8 cellular contexts compared by ENCODE assay signal in genomic region chr4:122921971-122922876, GRCh38. TPM values are rescaled to one million over a fixed set of nuclear protein-coding genes. Genes with fewer than 3 reads are reported as not detected.
A peak's percentile ranks its signal among the peaks of the same experiment; 100 is the strongest.
DNase-seq lines count a peak whose midpoint lies in the region; ATAC-seq and TF ChIP-seq lines count a peak whose summit lies in the region.

NUDT6 (minus strand) TSS chr4:122922597; CDS start chr4:122922572, 25 bp downstream.

- DNase-seq in CD1c-positive myeloid dendritic cell (ENCODE audit: extremely low spot score) = peak; percentile 47
- DNase-seq in NCI-H748 treated with DMSO at 0.1 percent for 48 hours (lab: John Stamatoyannopoulos, UW) = peak; percentile 34
- DNase-seq in activated CD8-positive, alpha-beta memory T cell treated with anti-CD3 and anti-CD28 coated beads for 48 hours (ENCODE audit: low read depth in 2 of 3, low spot score in 2 of 3) = peak; percentile 7 to 22 (median 17)
- peak; percentile 55 for DNase-seq in endothelial cell (ENCODE audit: low spot score)
- peak; percentile 59 for DNase-seq in stimulated activated CD8-positive, alpha-beta memory T cell treated with anti-CD3 and anti-CD28 coated beads, Interleukin-4, amount 100 ng/mL, for 48 hours

- no peaks in the 10 kb centered on the region for H3K36me3 ChIP-seq in mesodermal cell (ENCODE audit: control insufficient read depth, insufficient read depth, low read length)

- peak; percentile 67 for TF ChIP-seq POLR2A in GM19099 (IDR thresholded peaks at IDR 0.05; ENCODE audit: extremely low read depth, insufficient read length, low read depth)

- H3K27ac Mint-ChIP-seq in endothelial cell (ENCODE audit: unreplicated experiment) = peak within 1 kb of the TSS; percentile 71

- H3K4me1 ChIP-seq in mesodermal cell (ENCODE audit: control insufficient read depth, insufficient read depth, low read length, poor library complexity, severe bottlenecking) = peaks cover 5% of the 10 kb centered on the region

- H3K9me3 Mint-ChIP-seq in endothelial cell (ENCODE audit: unreplicated experiment) = no peaks in the 10 kb centered on the region

- WGBS in mesodermal cell (ENCODE audit: insufficient coverage in 2 of 2), 2 experiments = 0% methylated on average over 46 to 56 of the region's 63 CpGs

- TF ChIP-seq CTCF in endothelial cell (IDR thresholded peaks at IDR 0.05; ENCODE audit: unreplicated experiment) = no peak

- H3K4me3 ChIP-seq in mesodermal cell (ENCODE audit: extremely low read depth, insufficient read depth, low read length, poor library complexity, severe bottlenecking) = peak within 1 kb of the TSS; percentile 87

- peak; percentile 77 for ATAC-seq in HG03196 (IDR thresholded peaks at IDR 0.05; ENCODE audit: unreplicated experiment)

- peaks cover 7% of the 10 kb centered on the region for H3K4me1 Mint-ChIP-seq in endothelial cell (ENCODE audit: unreplicated experiment)

- H3K27ac ChIP-seq in mesodermal cell (ENCODE audit: low read depth, low read length, severe bottlenecking) = peak within 1 kb of the TSS; percentile 84

- no peaks in the 10 kb centered on the region for H3K27me3 Mint-ChIP-seq in endothelial cell (ENCODE audit: unreplicated experiment)

- H3K9me3 ChIP-seq in mesodermal cell (ENCODE audit: control insufficient read depth, low read length) = no peaks in the 10 kb centered on the region

- no peaks in the 10 kb centered on the region for H3K36me3 Mint-ChIP-seq in endothelial cell (ENCODE audit: low read depth, unreplicated experiment)

- H3K4me3 Mint-ChIP-seq in endothelial cell (ENCODE audit: unreplicated experiment) = peak within 1 kb of the TSS; percentile 98

RNA-seq across cellular contexts. Expression of gene NUDT6, which starts in this region (rescaled TPM):
- total RNA-seq in endothelial cell (ENCODE audit: unreplicated experiment) = 6.5 TPM
- 12.1 TPM for polyA plus RNA-seq in mesodermal cell (2013, experiment 1 of 2)
- 14.3 TPM for polyA plus RNA-seq in mesodermal cell (2013, experiment 2 of 2)

Comparison
In these comparisons a context has a peak if more than half of its experiments do, and no peak if none do; other contexts are left out.
1. Peak in every context shown above with its lines: DNase-seq, ATAC-seq, H3K4me3 ChIP-seq and H3K27ac ChIP-seq.